In the genomic region with DNA sequence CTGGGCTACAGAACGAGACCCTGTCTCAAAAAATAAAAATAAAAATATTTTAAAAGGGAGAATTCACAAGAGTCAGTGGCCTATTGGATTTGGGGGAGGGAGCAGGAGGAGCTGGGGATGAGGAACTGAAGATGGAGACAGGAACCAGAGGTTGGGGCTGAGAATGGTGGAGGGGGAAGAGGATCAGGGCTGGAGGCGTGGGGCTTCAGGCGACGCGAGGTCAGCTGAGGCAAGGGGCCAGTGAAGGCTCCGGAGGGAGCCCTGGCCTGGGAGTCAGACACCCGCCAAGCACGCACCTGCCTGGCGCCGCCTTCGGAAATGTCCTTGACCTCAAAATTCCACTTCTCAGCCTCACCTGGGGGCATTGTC, we compare ENCODE assay signal across 21 cellular contexts. TPM values are rescaled to one million over a fixed set of nuclear protein-coding genes. Genes with fewer than 3 reads are reported as not detected.
A peak's percentile ranks its signal among the peaks of the same experiment; 100 is the strongest.
DNase-seq lines count a peak whose midpoint lies in the region; ATAC-seq, FAIRE-seq and TF ChIP-seq lines count a peak whose summit lies in the region.
"Had no signal": no experiment of that assay in that cellular context is flagged by ENCODE, and none has a peak within 500 bp of the region (broad histone marks: within the 10 kb centered on the region; RNA-seq: fewer than 3 reads in every experiment).

No MANE protein-coding gene starts in this region.

- DNase-seq in HepG2 (ENCODE audit: low spot score) (no peak), right lobe of liver (no peak), endodermal cell (no peak), nephron progenitor cell (no peak), RCC 7860 (ENCODE audit: low spot score) (no peak), lower leg skin (ENCODE audit: low spot score in 2 of 2) (no peak), NCI-H446 (lab: John Stamatoyannopoulos, UW) (no peak)
- DNase-seq: brain microvascular endothelial cell, left ventricle myocardium superior, MM.1S, WERI-Rb-1 had no signal

- H3K4me1 ChIP-seq in HepG2 (ENCODE audit: insufficient read depth, low read length) (peaks cover 5% of the 10 kb centered on the region; the same call in 1 of the 2 replicates), right lobe of liver (no peaks in the 10 kb centered on the region), endodermal cell (ENCODE audit: control insufficient read depth, insufficient read depth, low read length) (peaks cover 2% of the 10 kb centered on the region)
- H3K4me1 ChIP-seq: HAP-1 had no signal

- no peak overlapping the region for H3K9ac ChIP-seq in HepG2 (ENCODE audit: insufficient read depth, low read depth, low read length)
- no peak overlapping the region for H3K9ac ChIP-seq in endodermal cell (ENCODE audit: extremely low read depth, low read length, poor library complexity, severe bottlenecking)
- H3K9ac ChIP-seq: BLaER1 had no signal

- TF ChIP-seq POLR2A in HepG2 (IDR thresholded peaks at IDR 0.05; ENCODE audit: insufficient read depth in 1 of 2, low read depth in 2 of 2, low read length in 2 of 2) (no peak), right lobe of liver (IDR thresholded peaks at IDR 0.05) (no peak), lower leg skin (IDR thresholded peaks at IDR 0.05) (no peak)

- FAIRE-seq in HepG2 (lab: Jason Lieb, UNC) (no peak), RCC 7860 (lab: Jason Lieb, UNC) (no peak)
- FAIRE-seq: colon, endometrium had no signal

- H3K9me3 Mint-ChIP-seq in endodermal cell (peaks cover 9% of the 10 kb centered on the region), nephron progenitor cell (peaks cover 19% of the 10 kb centered on the region)
- H3K9me3 Mint-ChIP-seq: activated T-helper 2 cell treated with anti-CD3 and anti-CD28 coated beads, Interferon-gamma antibody, Interleukin-2, Interleukin-4, amounts not matched to agents 10 μg/mL and 5 μg/mL and 100 μg/mL, durations not matched to agents 14 hours and 24 hours and 36 hours; T-helper 1 cell treated with Interleukin-12 subunit alpha and Interleukin-12 subunit beta and Interleukin-4 antibody, amounts not matched to agents 30 μg/mL and 1 μg/mL, for 36 hours had no signal

- H3K4me3 Mint-ChIP-seq in endodermal cell = peak overlapping the region; percentile 52
- peak overlapping the region; percentile 74 for H3K4me3 Mint-ChIP-seq in nephron progenitor cell
- H3K4me3 Mint-ChIP-seq: T-helper 1 cell treated with Interleukin-12 subunit alpha and Interleukin-12 subunit beta and Interleukin-4 antibody, amounts not matched to agents 30 μg/mL and 1 μg/mL, for 36 hours had no signal

- H3K4me3 ChIP-seq in HepG2 (replicated peaks in 1 of 3; ENCODE audit: insufficient read depth in 1 of 3, low read depth in 2 of 3, low read length in 3 of 3) = no peak overlapping the region
- no peak overlapping the region for H3K4me3 ChIP-seq in right lobe of liver
- peak overlapping the region; percentile 66 for H3K4me3 ChIP-seq in endodermal cell (ENCODE audit: low read length)
- H3K4me3 ChIP-seq in lower leg skin (ENCODE audit: low read depth, poor library complexity, severe bottlenecking) = no peak overlapping the region
- H3K4me3 ChIP-seq: BLaER1, SJSA1 had no signal

- in situ Hi-C loops in HepG2 (cut with HindIII; ENCODE audit: extremely low pct_ligation_motif_present, low pct_unique_long_range_greater_than_20kb) = no loop called here

- intact Hi-C loops in HepG2 (cut with micrococcal nuclease; ENCODE audit: unreplicated experiment) = no loop called here
- intact Hi-C loops in right lobe of liver (cut with DNase I) = no loop called here
- intact Hi-C loops in lower leg skin (cut with DNase I; ENCODE audit: low total_unique reads) = no loop called here

- CTCF ChIA-PET in HepG2 (lab: Yijun Ruan, JAX; ENCODE audit: low intra/inter-chr PET ratio, low total read pairs) = no interaction called here

- H3K79me2 ChIP-seq in HepG2 (ENCODE audit: insufficient read depth, low read length) = no peaks in the 10 kb centered on the region

- ATAC-seq in HepG2 (no peak), right lobe of liver (no peak), GM21576 (IDR thresholded peaks at IDR 0.05; ENCODE audit: unreplicated experiment) (no peak)

- H3K36me3 Mint-ChIP-seq in endodermal cell (ENCODE audit: low read depth) (no peaks in the 10 kb centered on the region), nephron progenitor cell (ENCODE audit: low read depth) (no peaks in the 10 kb centered on the region)

- no peaks in the 10 kb centered on the region for H3K36me3 ChIP-seq in HepG2 (replicated peaks in 1 of 2; ENCODE audit: control insufficient read depth in 1 of 2, insufficient read depth in 2 of 2, low read length in 2 of 2)
- H3K36me3 ChIP-seq in right lobe of liver = no peaks in the 10 kb centered on the region
- no peaks in the 10 kb centered on the region for H3K36me3 ChIP-seq in endodermal cell (ENCODE audit: control insufficient read depth, insufficient read depth, low read length)
- H3K36me3 ChIP-seq: BLaER1, brain microvascular endothelial cell, HAP-1, SJSA1, upper lobe of left lung, WERI-Rb-1 had no signal

- TF ChIP-seq EP300 in HepG2 (IDR thresholded peaks at IDR 0.05; ENCODE audit: low read depth in 2 of 2, low read length in 2 of 2) (no peak), HepG2 (CRISPR knock-in tag; IDR thresholded peaks at IDR 0.05; ENCODE audit: borderline replicate concordance) (no peak)

- BruUV-seq in HepG2 (replicated peaks; lab: Mats Ljungman, UMichigan) = no TSS peak

- H3K4me2 ChIP-seq in HepG2 (ENCODE audit: low read depth, low read length) = peak overlapping the region; percentile 45
- H3K4me2 ChIP-seq: BLaER1 had no signal

- H4K20me1 ChIP-seq in HepG2 (ENCODE audit: insufficient read depth, low read length) = no peaks in the 10 kb centered on the region; the same call in 1 of the 2 replicates
- H4K20me1 ChIP-seq: BLaER1 had no signal

- H3K27ac Mint-ChIP-seq in endodermal cell = no peak overlapping the region
- no peak overlapping the region for H3K27ac Mint-ChIP-seq in nephron progenitor cell
- H3K27ac Mint-ChIP-seq: activated T-helper 2 cell treated with anti-CD3 and anti-CD28 coated beads, Interferon-gamma antibody, Interleukin-2, Interleukin-4, amounts not matched to agents 10 μg/mL and 5 μg/mL and 100 μg/mL, durations not matched to agents 14 hours and 24 hours and 36 hours; T-helper 1 cell treated with Interleukin-12 subunit alpha and Interleukin-12 subunit beta and Interleukin-4 antibody, amounts not matched to agents 30 μg/mL and 1 μg/mL, for 36 hours had no signal

- TF ChIP-seq CTCF in HepG2 (CRISPR knock-in tag; IDR thresholded peaks at IDR 0.05) (no peak), right lobe of liver (IDR thresholded peaks at IDR 0.05) (no peak), endodermal cell (conservative IDR thresholded peaks at IDR 0.05) (no peak), nephron progenitor cell (IDR thresholded peaks at IDR 0.05) (no peak), lower leg skin (IDR thresholded peaks at IDR 0.05) (no peak)

- WGBS in HepG2 (ENCODE audit: low lambda C conversion rate) = 12% methylated on average over 8 of the region's 11 CpGs
- WGBS in right lobe of liver (ENCODE audit: insufficient coverage, low coverage, low lambda C conversion rate, missing lambda C conversion rate) = 13% methylated on average over 6 of the region's 11 CpGs
- 56 to 60% methylated on average over 1 to 11 of the region's 11 CpGs for WGBS in endodermal cell (ENCODE audit: insufficient coverage in 1 of 2, insufficient read length in 1 of 2), 2 experiments
- 32 to 35% methylated on average over 11 of the region's 11 CpGs for WGBS in lower leg skin, 2 donors

- H3K4me1 Mint-ChIP-seq in endodermal cell (no peaks in the 10 kb centered on the region), nephron progenitor cell (peaks cover 5% of the 10 kb centered on the region)

- H3K9me3 ChIP-seq in HepG2 (ENCODE audit: low read length) (no peaks in the 10 kb centered on the region), right lobe of liver (no peaks in the 10 kb centered on the region), endodermal cell (ENCODE audit: control insufficient read depth, low read length) (no peaks in the 10 kb centered on the region)
- H3K9me3 ChIP-seq: HAP-1, SJSA1, upper lobe of left lung had no signal

- POLR2A ChIA-PET in HepG2 (lab: Yijun Ruan, JAX) = no interaction called here

- peaks cover 61% of the 10 kb centered on the region for H3K27me3 Mint-ChIP-seq in endodermal cell (ENCODE audit: insufficient read depth)
- peaks cover 81% of the 10 kb centered on the region for H3K27me3 Mint-ChIP-seq in nephron progenitor cell (ENCODE audit: low read depth, poor library complexity)

- H2AFZ ChIP-seq in HepG2 (ENCODE audit: low read length) = no peak overlapping the region

- H3K27ac ChIP-seq in HepG2 (ENCODE audit: extremely low read length, insufficient read depth, low read length) (no peak overlapping the region), right lobe of liver (no peak overlapping the region), endodermal cell (ENCODE audit: low read depth, low read length) (no peak overlapping the region)
- H3K27ac ChIP-seq: BLaER1, brain microvascular endothelial cell, SJSA1, upper lobe of left lung, WERI-Rb-1 had no signal

- H3K27me3 ChIP-seq in HepG2 (ENCODE audit: control insufficient read depth in 1 of 2, insufficient read depth in 2 of 2, low read length in 2 of 2) (peaks cover 0 to 61% of the 10 kb centered on the region in 2 experiments; a peak in 4 of 5 replicates), right lobe of liver (no peaks in the 10 kb centered on the region), endodermal cell (ENCODE audit: control insufficient read depth, insufficient read depth, low read length, poor library complexity, severe bottlenecking) (peaks cover 61% of the 10 kb centered on the region)

- no peak for TF ChIP-seq RAD21 in HepG2 (CRISPR knock-in tag; IDR thresholded peaks at IDR 0.05)

RNA-seq across cellular contexts. Expression of gene CLEC2L, which starts 0.7 kb away (rescaled TPM):
- total RNA-seq in HepG2 (2016; rRNA removed; fragmentation: Illumina TruSeq; extraction: Trizol) = 0.20 TPM in 2 replicates
- 0.20 and 0.26 TPM in 2 replicates for total RNA-seq in HepG2 (2016; cell fraction: cytosol; rRNA removed; fragmentation: Illumina TruSeq; extraction: Trizol; ENCODE audit: low read depth)
- total RNA-seq in HepG2 (2016; cell fraction: insoluble cytoplasmic fraction; rRNA removed; fragmentation: Illumina TruSeq; extraction: Trizol) = 0.18 and 0.26 TPM in 2 replicates
- total RNA-seq in HepG2 (2016; cell fraction: membrane; rRNA removed; fragmentation: Illumina TruSeq; extraction: Trizol) = 0.45 TPM in 1 of 2 replicates, not detected in the other
- not detected in 2 replicates for total RNA-seq in HepG2 (2016; cell fraction: nucleus; rRNA removed; fragmentation: Illumina TruSeq; extraction: Trizol)
- 0.25 and 0.56 TPM in 2 replicates for polyA plus RNA-seq in HepG2 (2011; rRNA removed)
- polyA plus RNA-seq in HepG2 (2011; cell fraction: cytosol; rRNA removed) = 0.28 and 0.48 TPM in 2 replicates
- 0.23 and 0.24 TPM in 2 replicates for polyA plus RNA-seq in HepG2 (2011; cell fraction: nucleus; rRNA removed)
- polyA plus RNA-seq in HepG2 (2012) = not detected in 2 replicates
- 0.07 and 0.22 TPM in 2 replicates for polyA plus RNA-seq in HepG2 (2016; cell fraction: cytosol; fragmentation: Illumina TruSeq; extraction: Trizol; ENCODE audit: low read depth)
- polyA plus RNA-seq in HepG2 (2016; cell fraction: insoluble cytoplasmic fraction; fragmentation: Illumina TruSeq; extraction: Trizol; ENCODE audit: low read depth) = 0.29 and 0.39 TPM in 2 replicates
- polyA plus RNA-seq in HepG2 (2016; cell fraction: membrane; fragmentation: Illumina TruSeq; extraction: Trizol; ENCODE audit: low read depth) = 0.48 and 0.54 TPM in 2 replicates
- polyA plus RNA-seq in HepG2 (2016; cell fraction: nucleus; fragmentation: Illumina TruSeq; extraction: Trizol; ENCODE audit: insufficient read depth, low read depth) = 0.59 TPM in 1 of 2 replicates, not detected in the other
- 0.70 TPM in 1 of 2 replicates, not detected in the other for polyA minus RNA-seq in HepG2 (2011; rRNA and poly(A)+ RNA removed; ENCODE audit: low replicate concordance)
- polyA minus RNA-seq in HepG2 (2011; cell fraction: cytosol; rRNA and poly(A)+ RNA removed) = not detected in 2 replicates
- polyA minus RNA-seq in HepG2 (2011; cell fraction: nucleus; rRNA and poly(A)+ RNA removed) = not detected in 2 replicates
- not detected for total RNA-seq in right lobe of liver
- total RNA-seq in endodermal cell = 1 to 10 TPM; 1.2 to 1.5 TPM
- polyA plus RNA-seq in endodermal cell (2013, experiment 1 of 2) = 0.61 TPM
- 0.41 TPM for polyA plus RNA-seq in endodermal cell (2013, experiment 2 of 2)
- total RNA-seq in lower leg skin = not detected
- total RNA-seq: activated T-helper 2 cell treated with anti-CD3 and anti-CD28 coated beads, Interferon-gamma antibody, Interleukin-2, Interleukin-4, amounts not matched to agents 10 μg/mL and 5 μg/mL and 100 μg/mL, durations not matched to agents 14 hours and 24 hours and 36 hours; left ventricle myocardium superior; SJSA1; upper lobe of left lung had no signal

RNA-seq across cellular contexts. Expression of gene KLRG2, which starts 39.3 kb away (rescaled TPM):
- not detected in 2 replicates for total RNA-seq in HepG2 (2016; rRNA removed; fragmentation: Illumina TruSeq; extraction: Trizol)
- not detected in 2 replicates for total RNA-seq in HepG2 (2016; cell fraction: cytosol; rRNA removed; fragmentation: Illumina TruSeq; extraction: Trizol; ENCODE audit: low read depth)
- total RNA-seq in HepG2 (2016; cell fraction: insoluble cytoplasmic fraction; rRNA removed; fragmentation: Illumina TruSeq; extraction: Trizol) = not detected in 2 replicates
- total RNA-seq in HepG2 (2016; cell fraction: membrane; rRNA removed; fragmentation: Illumina TruSeq; extraction: Trizol) = not detected in 2 replicates
- total RNA-seq in HepG2 (2016; cell fraction: nucleus; rRNA removed; fragmentation: Illumina TruSeq; extraction: Trizol) = not detected in 2 replicates
- not detected in 2 replicates for polyA plus RNA-seq in HepG2 (2011; rRNA removed)
- not detected in 2 replicates for polyA plus RNA-seq in HepG2 (2011; cell fraction: cytosol; rRNA removed)
- polyA plus RNA-seq in HepG2 (2011; cell fraction: nucleus; rRNA removed) = not detected in 2 replicates
- not detected in 2 replicates for polyA plus RNA-seq in HepG2 (2012)
- not detected in 2 replicates for polyA plus RNA-seq in HepG2 (2016; cell fraction: cytosol; fragmentation: Illumina TruSeq; extraction: Trizol; ENCODE audit: low read depth)
- not detected in 2 replicates for polyA plus RNA-seq in HepG2 (2016; cell fraction: insoluble cytoplasmic fraction; fragmentation: Illumina TruSeq; extraction: Trizol; ENCODE audit: low read depth)
- polyA plus RNA-seq in HepG2 (2016; cell fraction: membrane; fragmentation: Illumina TruSeq; extraction: Trizol; ENCODE audit: low read depth) = not detected in 2 replicates
- not detected in 2 replicates for polyA plus RNA-seq in HepG2 (2016; cell fraction: nucleus; fragmentation: Illumina TruSeq; extraction: Trizol; ENCODE audit: insufficient read depth, low read depth)
- not detected in 2 replicates for polyA minus RNA-seq in HepG2 (2011; rRNA and poly(A)+ RNA removed; ENCODE audit: low replicate concordance)
- not detected in 2 replicates for polyA minus RNA-seq in HepG2 (2011; cell fraction: cytosol; rRNA and poly(A)+ RNA removed)
- not detected in 2 replicates for polyA minus RNA-seq in HepG2 (2011; cell fraction: nucleus; rRNA and poly(A)+ RNA removed)
- not detected for total RNA-seq in right lobe of liver
- 1 to 10 TPM; 1.9 to 4.2 TPM for total RNA-seq in endodermal cell
- 0.89 TPM for polyA plus RNA-seq in endodermal cell (2013, experiment 1 of 2)
- polyA plus RNA-seq in endodermal cell (2013, experiment 2 of 2) = 0.83 TPM
- total RNA-seq in lower leg skin = 10 to 100 TPM in 2 of 4 donors, 1 to 10 TPM in 2; 8.0 to 25.8 (median 9.6) TPM
- total RNA-seq: left ventricle myocardium superior, mononuclear cell, SJSA1 had no signal
